In genomic region chr10:7819126-7819470, GRCh38 we compare ENCODE assay signal across 8 cellular contexts. TPM values are rescaled to one million over a fixed set of nuclear protein-coding genes. Genes with fewer than 3 reads are reported as not detected.
DNase-seq lines count a peak whose midpoint lies in the region; ATAC-seq and TF ChIP-seq lines count a peak whose summit lies in the region.

No MANE protein-coding gene starts in this region.

- TF ChIP-seq CTCF in RWPE1 (conservative IDR thresholded peaks at IDR 0.05; ENCODE audit: low read depth), result peak; percentile 39; the same call in 1 of the 2 replicates
- peak in 6 of 7 experiments; percentile 9 to 35 (median 14) for TF ChIP-seq CTCF in body of pancreas (IDR thresholded peaks at IDR 0.05)

- H3K27ac ChIP-seq in CD4-positive, CD25-positive, alpha-beta regulatory T cell (ENCODE audit: insufficient read depth, low read length, poor library complexity, severe bottlenecking), result peak overlapping the region; percentile 72
- H3K27ac ChIP-seq in RWPE1 (peak overlapping the region; percentile 64), body of pancreas (peak overlapping the region in 3 of 4 donors; percentile 56 to 80 (median 65)), iPS-18a (ENCODE audit: low read length) (no peak overlapping the region)

- peaks cover 14% of the 10 kb centered on the region for H3K27me3 Mint-ChIP-seq in CD4-positive, CD25-positive, alpha-beta regulatory T cell

- peak overlapping the region; percentile 73 for H3K9ac ChIP-seq in iPS-18a (ENCODE audit: low read length)

- WGBS in body of pancreas, 2 donors, result 0 to 1% methylated on average over 17 of the region's 17 CpGs

- DNase-seq in CD4-positive, CD25-positive, alpha-beta regulatory T cell, result peak in 2 of 3 donors; percentile 6 to 52
- DNase-seq in RWPE1 (ENCODE audit: low spot score) (peak; percentile 26), body of pancreas (peak; percentile 50 to 67 (median 60)), sciatic nerve (ENCODE audit: low spot score) (no peak)
- no peak for DNase-seq in stimulated activated naive CD4-positive, alpha-beta T cell treated with Interleukin-2 at 50 U/mL for 16 hours (lab: John Stamatoyannopoulos, UW)

- TF ChIP-seq POLR2A in body of pancreas (IDR thresholded peaks at IDR 0.05), result no peak

- intact Hi-C loops in body of pancreas (cut with DNase I), result no loop called here
- intact Hi-C loops in sciatic nerve (cut with DNase I), result no loop called here

- H3K36me3 Mint-ChIP-seq in CD4-positive, CD25-positive, alpha-beta regulatory T cell, result peaks cover 4% of the 10 kb centered on the region

- H3K27ac Mint-ChIP-seq in CD4-positive, CD25-positive, alpha-beta regulatory T cell, result peak overlapping the region; percentile 96 to 99 (median 99)

- peaks cover 18 to 47% (median 38%) of the 10 kb centered on the region in 4 donors for H3K4me1 Mint-ChIP-seq in CD4-positive, CD25-positive, alpha-beta regulatory T cell

- CTCF ChIA-PET in RWPE1 (lab: Yijun Ruan, JAX), result interaction anchor here (0.7 kb wide), 1 partner anchor 601 kb away, joined by 3 read pairs; no protein-coding TSS in a partner anchor

- POLR2A ChIA-PET in RWPE1 (lab: Yijun Ruan, JAX; ENCODE audit: low non-redundant PET), result no interaction called here

- H3K9me3 ChIP-seq in CD4-positive, CD25-positive, alpha-beta regulatory T cell (ENCODE audit: control insufficient read depth in 2 of 2, low read length in 2 of 2), result no peaks in the 10 kb centered on the region
- H3K9me3 ChIP-seq in body of pancreas (no peaks in the 10 kb centered on the region), iPS-18a (ENCODE audit: control insufficient read depth, low read depth, low read length) (no peaks in the 10 kb centered on the region)

- H3K27me3 ChIP-seq in CD4-positive, CD25-positive, alpha-beta regulatory T cell (ENCODE audit: control insufficient read depth, insufficient read depth, low read length), result peaks cover 3% of the 10 kb centered on the region
- no peaks in the 10 kb centered on the region for H3K27me3 ChIP-seq in body of pancreas
- H3K27me3 ChIP-seq in iPS-18a (ENCODE audit: control insufficient read depth, insufficient read depth, low read length), result peaks cover 5% of the 10 kb centered on the region

- peaks cover 18% of the 10 kb centered on the region for H3K4me1 ChIP-seq in CD4-positive, CD25-positive, alpha-beta regulatory T cell (ENCODE audit: control insufficient read depth, insufficient read depth, low read length, poor library complexity, severe bottlenecking)
- H3K4me1 ChIP-seq in body of pancreas (peaks cover 26% of the 10 kb centered on the region), iPS-18a (ENCODE audit: control insufficient read depth, low read depth, low read length) (no peaks in the 10 kb centered on the region)

- no peaks in the 10 kb centered on the region for H3K9me3 Mint-ChIP-seq in CD4-positive, CD25-positive, alpha-beta regulatory T cell

- ATAC-seq in CD4-positive, CD25-positive, alpha-beta regulatory T cell (ENCODE audit: low read depth in 2 of 2), result no peak
- ATAC-seq in GM19023 (IDR thresholded peaks at IDR 0.05; ENCODE audit: unreplicated experiment) (peak; percentile 34), HG03139 (IDR thresholded peaks at IDR 0.05; ENCODE audit: unreplicated experiment) (peak; percentile 40), body of pancreas (peak; percentile 51), sciatic nerve (peak; percentile 57)

- peaks cover 19% of the 10 kb centered on the region for H3K36me3 ChIP-seq in CD4-positive, CD25-positive, alpha-beta regulatory T cell (ENCODE audit: control insufficient read depth, insufficient read depth, low read length)
- H3K36me3 ChIP-seq in body of pancreas (replicated peaks in 1 of 2; ENCODE audit: insufficient read depth in 1 of 2, low read depth in 2 of 2) (no peaks in the 10 kb centered on the region), iPS-18a (ENCODE audit: control insufficient read depth, low read depth, low read length) (peaks cover 1% of the 10 kb centered on the region)

- H3K4me3 ChIP-seq in CD4-positive, CD25-positive, alpha-beta regulatory T cell (ENCODE audit: low read depth, low read length), result peak overlapping the region; percentile 92
- peak overlapping the region; percentile 95 to 97 for H3K4me3 ChIP-seq in body of pancreas
- peak overlapping the region; percentile 98 for H3K4me3 ChIP-seq in iPS-18a (ENCODE audit: low read length)

- peak overlapping the region; percentile 97 to 100 (median 98) for H3K4me3 Mint-ChIP-seq in CD4-positive, CD25-positive, alpha-beta regulatory T cell

RNA-seq across cellular contexts. Expression of gene TAF3, which starts 0.8 kb away (rescaled TPM):
- total RNA-seq in CD4-positive, CD25-positive, alpha-beta regulatory T cell, result 20.8 TPM
- polyA plus RNA-seq in CD4-positive, CD25-positive, alpha-beta regulatory T cell, result 1 to 10 TPM; 6.8 to 9.6 (median 8.4) TPM
- total RNA-seq in body of pancreas (10 to 100 TPM in 1 of 2 donors, 1 to 10 TPM in 1; 6.0 to 12.9 TPM), sciatic nerve (13.7 TPM)

RNA-seq across cellular contexts. Expression of gene ATP5F1C, which starts 31.1 kb away (rescaled TPM):
- total RNA-seq in CD4-positive, CD25-positive, alpha-beta regulatory T cell, result 167 TPM
- 100 to 1,000 TPM; 365 to 562 (median 452) TPM for polyA plus RNA-seq in CD4-positive, CD25-positive, alpha-beta regulatory T cell
- total RNA-seq in body of pancreas (100 to 1,000 TPM; 127 to 148 TPM), sciatic nerve (150 TPM)

RNA-seq across cellular contexts. Expression of gene KIN, which starts 31.3 kb away (rescaled TPM):
- total RNA-seq in CD4-positive, CD25-positive, alpha-beta regulatory T cell, result 9.1 TPM
- polyA plus RNA-seq in CD4-positive, CD25-positive, alpha-beta regulatory T cell, result 1 to 10 TPM; 2.5 to 6.8 (median 5.1) TPM
- total RNA-seq in body of pancreas, result 1 to 10 TPM; 4.9 to 6.2 TPM
- total RNA-seq in sciatic nerve, result 14.2 TPM

Comparison
In these comparisons a context has a peak if more than half of its experiments do, and no peak if none do; other contexts are left out.
1. ATAC-seq: peak in GM19023 (single experiment), HG03139 (single experiment), body of pancreas (single experiment) and sciatic nerve (single experiment); none in CD4-positive, CD25-positive, alpha-beta regulatory T cell (0 of 2).
2. DNase-seq: peak in CD4-positive, CD25-positive, alpha-beta regulatory T cell (2 of 3), RWPE1 (single experiment) and body of pancreas (4 of 4); none in sciatic nerve (single experiment) and stimulated activated naive CD4-positive, alpha-beta T cell treated with Interleukin-2 at 50 U/mL for 16 hours (single experiment).
3. Peak in every context shown above with its lines, with median percentiles within 50 percentile points of each other: H3K4me3 ChIP-seq.